ENCODE assay signal across 8 cellular contexts in the genomic region with DNA sequence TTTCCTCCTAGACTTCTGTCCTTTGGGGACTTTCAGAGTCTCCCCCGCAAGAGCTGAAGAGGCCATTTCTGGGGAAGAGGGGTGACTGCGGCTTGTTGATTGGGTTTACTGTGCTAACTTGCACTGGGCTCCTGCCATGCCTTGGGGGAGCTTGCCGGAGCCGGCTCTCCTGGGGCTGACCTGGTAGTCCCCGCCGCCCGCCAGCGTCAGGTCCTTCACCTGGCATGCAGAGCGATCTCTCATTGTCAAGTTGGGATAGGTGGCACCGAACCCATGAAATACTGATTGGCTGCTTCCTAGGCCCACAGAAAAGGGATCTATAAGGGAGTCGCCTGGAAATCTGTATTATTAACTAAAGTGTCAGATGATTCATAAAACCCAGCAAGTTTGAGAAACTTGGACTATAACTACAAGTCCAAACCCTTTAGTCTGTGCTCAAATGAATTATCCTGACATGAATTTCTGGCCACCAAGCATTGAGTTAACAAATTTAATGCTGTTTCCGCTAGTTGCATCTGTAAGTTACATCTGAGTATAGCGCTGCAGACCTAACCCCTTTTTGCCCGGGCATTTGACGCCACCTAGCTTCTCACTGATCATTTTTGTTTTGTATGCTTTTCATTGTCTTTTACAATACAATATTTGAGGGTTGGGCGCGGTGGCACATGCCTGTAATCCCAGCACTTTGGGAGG. TPM values are rescaled to one million over a fixed set of nuclear protein-coding genes. Genes with fewer than 3 reads are reported as not detected.
A peak's percentile ranks its signal among the peaks of the same experiment; 100 is the strongest.
DNase-seq lines count a peak whose midpoint lies in the region; FAIRE-seq and TF ChIP-seq lines count a peak whose summit lies in the region.

No MANE protein-coding gene starts in this region.

- H3K36me3 Mint-ChIP-seq in astrocyte (ENCODE audit: low read depth, unreplicated experiment), result no peaks in the 10 kb centered on the region

- TF ChIP-seq CTCF in Loucy (conservative IDR thresholded peaks at IDR 0.05; ENCODE audit: low read length), result peak; percentile 72
- peak; percentile 54 for TF ChIP-seq CTCF in SK-N-SH (IDR thresholded peaks at IDR 0.05)
- no peak for TF ChIP-seq CTCF in astrocyte (IDR thresholded peaks at IDR 0.05; ENCODE audit: insufficient read depth, low read depth, low read length)
- TF ChIP-seq CTCF in spleen (IDR thresholded peaks at IDR 0.05 in 8 of 11, conservative IDR thresholded peaks at IDR 0.05 in 3 of 11), result peak in 6 of 11 experiments; percentile 18 to 43 (median 26)

- H3K9me3 ChIP-seq in Loucy (ENCODE audit: insufficient read depth, low read depth, low read length), result no peaks in the 10 kb centered on the region
- no peaks in the 10 kb centered on the region for H3K9me3 ChIP-seq in SK-N-SH
- H3K9me3 ChIP-seq in astrocyte (ENCODE audit: insufficient read depth, low read depth, low read length), result no peaks in the 10 kb centered on the region
- no peaks in the 10 kb centered on the region for H3K9me3 ChIP-seq in iPS-18c (ENCODE audit: control insufficient read depth, insufficient read depth, low read length)
- H3K9me3 ChIP-seq in spleen, result no peaks in the 10 kb centered on the region

- intact Hi-C loops in spleen (cut with DNase I; ENCODE audit: low total_unique reads), result no loop called here

- no peak for TF ChIP-seq POLR2A in spleen (IDR thresholded peaks at IDR 0.05)

- H3K4me2 ChIP-seq in Loucy (ENCODE audit: low read depth, low read length, poor library complexity, severe bottlenecking) (peak overlapping the region; percentile 79), SK-N-SH (peak overlapping the region; percentile 91), astrocyte (ENCODE audit: low read length) (peak overlapping the region; percentile 98)

- H3K9me2 ChIP-seq in Loucy (replicated peaks; ENCODE audit: low read depth, low read length), result no peaks in the 10 kb centered on the region
- H3K9me2 ChIP-seq in SK-N-SH, result no peaks in the 10 kb centered on the region

- TF ChIP-seq EP300 in SK-N-SH (IDR thresholded peaks at IDR 0.05; ENCODE audit: borderline replicate concordance in 1 of 2, low read depth in 1 of 2, low read length in 1 of 2), result no peak

- H3K9ac ChIP-seq in Loucy (ENCODE audit: low read depth, low read length, poor library complexity, severe bottlenecking) (peak overlapping the region; percentile 86), SK-N-SH (peak overlapping the region; percentile 83), astrocyte (ENCODE audit: low read length) (peak overlapping the region; percentile 89)

- CTCF ChIA-PET in SK-N-SH (lab: Yijun Ruan, JAX), result interaction anchor here (0.9 to 4.0 kb wide), 20 partner anchors 10 to 272 kb away, joined by 3 to 27 read pairs (median 4); a partner anchor contains a TSS

- peak; percentile 65 for DNase-seq in HCEC 1CT
- peak; percentile 62 for DNase-seq in SK-N-SH
- peak; percentile 38 for DNase-seq in astrocyte (ENCODE audit: low read depth)
- DNase-seq in spleen, result peak; percentile 89
- no peak for DNase-seq in HPDE6-E6E7 (ENCODE audit: extremely low spot score)

- H3K9me3 Mint-ChIP-seq in astrocyte (ENCODE audit: unreplicated experiment), result no peaks in the 10 kb centered on the region

- peak overlapping the region; percentile 95 for H3K4me3 Mint-ChIP-seq in astrocyte (ENCODE audit: unreplicated experiment)

- H2AFZ ChIP-seq in Loucy (ENCODE audit: low read length) (peak overlapping the region; percentile 79), SK-N-SH (ENCODE audit: low read depth) (peak overlapping the region; percentile 61), astrocyte (ENCODE audit: low read depth, low read length) (peak overlapping the region; percentile 65)

- no peak for FAIRE-seq in astrocyte (lab: Jason Lieb, UNC)

- H3K79me2 ChIP-seq in Loucy (ENCODE audit: insufficient read depth, low read length) (peaks cover 40% of the 10 kb centered on the region), SK-N-SH (ENCODE audit: insufficient read depth) (peaks cover 45% of the 10 kb centered on the region), astrocyte (ENCODE audit: insufficient read depth, low read length) (peaks cover 40% of the 10 kb centered on the region)

- H3K27ac Mint-ChIP-seq in astrocyte (ENCODE audit: unreplicated experiment), result peak overlapping the region; percentile 81

- H3K4me1 ChIP-seq in Loucy (ENCODE audit: insufficient read depth, low read length, poor library complexity, severe bottlenecking), result peaks cover 25% of the 10 kb centered on the region
- H3K4me1 ChIP-seq in SK-N-SH (ENCODE audit: control insufficient read depth in 1 of 2, insufficient read depth in 2 of 2, low read depth in 1 of 2, low read length in 1 of 2), result peaks cover 11% of the 10 kb centered on the region in 2 experiments; a peak in 2 of 4 replicates
- H3K4me1 ChIP-seq in astrocyte (ENCODE audit: insufficient read depth, low read length), result peaks cover 31% of the 10 kb centered on the region
- peaks cover 21 to 55% (median 44%) of the 10 kb centered on the region in 6 donors for H3K4me1 ChIP-seq in spleen

- H3K4me1 Mint-ChIP-seq in astrocyte (ENCODE audit: low read depth, unreplicated experiment), result peaks cover 12% of the 10 kb centered on the region

- 2% methylated on average over 16 of the region's 17 CpGs for WGBS in SK-N-SH (ENCODE audit: low lambda C conversion rate)
- 1 to 6% (median 2%) methylated on average over 10 to 17 of the region's 17 CpGs for WGBS in spleen, 5 donors

- TF ChIP-seq RAD21 in SK-N-SH (IDR thresholded peaks at IDR 0.05; ENCODE audit: low read length), result peak; percentile 77

- peaks cover 32% of the 10 kb centered on the region for H4K20me1 ChIP-seq in Loucy (ENCODE audit: insufficient read depth, low read length, poor library complexity, severe bottlenecking)
- H4K20me1 ChIP-seq in SK-N-SH (ENCODE audit: insufficient read depth), result peaks cover 20% of the 10 kb centered on the region
- H4K20me1 ChIP-seq in astrocyte (ENCODE audit: insufficient read depth, low read length), result peaks cover 24% of the 10 kb centered on the region

- no peaks in the 10 kb centered on the region for H3K27me3 Mint-ChIP-seq in astrocyte (ENCODE audit: low read depth, unreplicated experiment)

- H3K4me3 ChIP-seq in GM08714 (ENCODE audit: low read length), result peak overlapping the region; percentile 90
- peak overlapping the region; percentile 86 for H3K4me3 ChIP-seq in Loucy (ENCODE audit: low read length, poor library complexity, severe bottlenecking)
- H3K4me3 ChIP-seq in SK-N-SH (ENCODE audit: low read depth in 2 of 2, low read length in 1 of 2), result peak overlapping the region; percentile 71 to 76
- peak overlapping the region; percentile 93 for H3K4me3 ChIP-seq in astrocyte (ENCODE audit: insufficient read depth, low read depth, low read length)
- peak overlapping the region; percentile 92 for H3K4me3 ChIP-seq in iPS-18c (ENCODE audit: insufficient read depth, low read depth, low read length)
- H3K4me3 ChIP-seq in spleen, result peak overlapping the region; percentile 76 to 100 (median 92)

- POLR2A ChIA-PET in SK-N-SH (lab: Yijun Ruan, JAX), result interaction anchor here (1.1 to 2.5 kb wide), 10 partner anchors 10 to 272 kb away, joined by 3 to 31 read pairs (median 6); a partner anchor contains a TSS

- H3F3A ChIP-seq in Loucy (ENCODE audit: low read depth) (no peaks in the 10 kb centered on the region), SK-N-SH (replicated peaks; ENCODE audit: insufficient read depth) (peaks cover 31% of the 10 kb centered on the region)

- H3K27ac ChIP-seq in SK-N-SH (ENCODE audit: low read depth in 2 of 2, low read length in 1 of 2) (peak overlapping the region; percentile 87 to 92), astrocyte (ENCODE audit: low read depth, low read length) (peak overlapping the region; percentile 71), spleen (peak overlapping the region; percentile 85 to 98 (median 94))

- H3K27me3 ChIP-seq in Loucy (ENCODE audit: insufficient read depth, low read length, poor library complexity, severe bottlenecking) (no peaks in the 10 kb centered on the region), SK-N-SH (ENCODE audit: insufficient read depth) (no peaks in the 10 kb centered on the region), astrocyte (ENCODE audit: insufficient read depth, low read length) (no peaks in the 10 kb centered on the region), spleen (replicated peaks in 1 of 7) (no peaks in the 10 kb centered on the region)

- H3K36me3 ChIP-seq in Loucy (ENCODE audit: insufficient read depth, low read length) (no peaks in the 10 kb centered on the region), SK-N-SH (replicated peaks in 1 of 2; ENCODE audit: control insufficient read depth in 1 of 2, insufficient read depth in 2 of 2, low read length in 1 of 2) (peaks cover 0 to 5% of the 10 kb centered on the region in 2 experiments), astrocyte (ENCODE audit: insufficient read depth, low read length) (no peaks in the 10 kb centered on the region), spleen (peaks cover 0 to 13% (median 0%) of the 10 kb centered on the region in 6 donors)

TF ChIP-seq in SK-N-SH, 30 proteins besides CTCF, POLR2A, EP300 and RAD21 (continues in another document):
- TF ChIP-seq CHD2 (IDR thresholded peaks at IDR 0.05; ENCODE audit: low read length, partially characterized antibody), result peak; percentile 64
- TF ChIP-seq SMC3 (IDR thresholded peaks at IDR 0.05; ENCODE audit: low read depth, low read length), result peak; percentile 25; the same call in 1 of the 2 replicates

RNA-seq across cellular contexts. Expression of a gene that starts 0.6 kb away (rescaled TPM):
- polyA plus RNA-seq in SK-N-SH (2012; rRNA removed) (56.1 and 56.2 TPM in 2 replicates), spleen (100 to 1,000 TPM; 100 to 128 (median 107) TPM)
- polyA plus RNA-seq in SK-N-SH (2012; cell fraction: cytosol; rRNA removed), result 56.4 and 60.8 TPM in 2 replicates
- 37.9 and 42.6 TPM in 2 replicates for polyA plus RNA-seq in SK-N-SH (2012; cell fraction: nucleus; rRNA removed)
- total RNA-seq in astrocyte (43.9 and 48.4 TPM in 2 replicates), spleen (100 to 1,000 TPM in 3 of 7 donors, 10 to 100 TPM in 4; 51.3 to 177 (median 67.6) TPM)

RNA-seq across cellular contexts. Expression of a gene that starts 7.1 kb away (rescaled TPM):
- polyA plus RNA-seq in SK-N-SH (2012; rRNA removed) (7.7 and 8.5 TPM in 2 replicates), spleen (1 to 10 TPM; 4.3 to 7.8 (median 6.3) TPM)
- 3.4 and 5.6 TPM in 2 replicates for polyA plus RNA-seq in SK-N-SH (2012; cell fraction: cytosol; rRNA removed)
- 17.6 and 23.7 TPM in 2 replicates for polyA plus RNA-seq in SK-N-SH (2012; cell fraction: nucleus; rRNA removed)
- total RNA-seq in astrocyte (22.3 and 25.6 TPM in 2 replicates), spleen (10 to 100 TPM; 10.4 to 22.8 (median 18.3) TPM)

RNA-seq across cellular contexts. Expression of a gene that starts 15.1 kb away (rescaled TPM):
- polyA plus RNA-seq in SK-N-SH (2012; rRNA removed), result 31.7 and 36.4 TPM in 2 replicates
- polyA plus RNA-seq in SK-N-SH (2012; cell fraction: cytosol; rRNA removed), result 35.0 and 35.8 TPM in 2 replicates
- polyA plus RNA-seq in SK-N-SH (2012; cell fraction: nucleus; rRNA removed), result 19.0 and 26.1 TPM in 2 replicates
- total RNA-seq in astrocyte, result 15.9 and 17.0 TPM in 2 replicates
- 10 to 100 TPM; 16.9 to 26.3 (median 22.8) TPM for total RNA-seq in spleen
- polyA plus RNA-seq in spleen, result 10 to 100 TPM; 16.8 to 24.7 (median 21.3) TPM
